ENCODE assay signal across 20 cellular contexts in the genomic region with DNA sequence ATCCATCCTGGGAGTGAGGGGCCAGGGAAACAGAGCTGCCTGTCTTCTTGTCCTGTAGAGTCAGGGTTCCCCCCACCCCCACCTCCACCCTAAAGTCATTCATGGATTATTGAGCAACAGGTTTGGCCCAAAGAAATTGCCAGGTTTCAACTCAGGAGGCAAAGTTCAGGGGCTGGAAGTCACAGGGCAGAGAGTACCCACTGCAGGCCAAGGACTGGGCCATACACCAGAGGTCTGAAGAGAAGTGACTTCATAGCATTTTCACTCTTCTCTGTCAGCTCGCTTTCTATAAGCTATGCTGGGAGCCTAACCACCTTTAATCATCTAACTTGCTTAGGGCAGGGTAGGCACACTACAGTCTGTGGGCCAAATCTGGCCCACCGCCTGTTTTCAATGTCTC. TPM values are rescaled to one million over a fixed set of nuclear protein-coding genes. Genes with fewer than 3 reads are reported as not detected.
DNase-seq lines count a peak whose midpoint lies in the region; ATAC-seq and TF ChIP-seq lines count a peak whose summit lies in the region.
"Had no signal": no experiment of that assay in that cellular context is flagged by ENCODE, and none has a peak within 500 bp of the region (broad histone marks: within the 10 kb centered on the region; RNA-seq: fewer than 3 reads in every experiment).

No MANE protein-coding gene starts in this region.

- no peak overlapping the region for H3K27ac Mint-ChIP-seq in activated CD4-positive, alpha-beta T cell treated with anti-CD3 and anti-CD28 coated beads, Interleukin-2, amount 10 ng/mL, durations not matched to agents 24 days and 14 days
- peak overlapping the region; percentile 82 for H3K27ac Mint-ChIP-seq in CD4-positive, alpha-beta T cell
- no peak overlapping the region for H3K27ac Mint-ChIP-seq in osteocyte (ENCODE audit: unreplicated experiment)
- H3K27ac Mint-ChIP-seq: HFFc6 had no signal

- no peak for ATAC-seq in CD4-positive, alpha-beta T cell (ENCODE audit: poor library complexity)
- ATAC-seq in HG03196 (IDR thresholded peaks at IDR 0.05; ENCODE audit: unreplicated experiment) (no peak), HG03108 (IDR thresholded peaks at IDR 0.05; ENCODE audit: unreplicated experiment) (no peak)
- ATAC-seq: HCT116 had no signal

- POLR2A ChIA-PET in CD4-positive, alpha-beta T cell (lab: Charles Lee) = interaction anchor here (1.6 to 13.8 kb wide), 2 partner anchors 27 to 127 kb away, joined by 5 to 396 read pairs; no protein-coding TSS in a partner anchor

- peak; percentile 51 for DNase-seq in activated CD4-positive, alpha-beta T cell treated with anti-CD3 and anti-CD28 coated beads, Interleukin-2, amount 10 ng/mL, durations not matched to agents 24 days and 14 days
- DNase-seq in activated CD4-positive, alpha-beta T cell treated with anti-CD3 and anti-CD28 coated beads, Interleukin-2, amount 50 U/mL, for 48 hours = no peak
- DNase-seq in CD4-positive, alpha-beta T cell = no peak
- DNase-seq in islet precursor cell (peak; percentile 33), osteocyte (ENCODE audit: extremely low spot score, unreplicated experiment) (peak; percentile 34), cortex of kidney (lab: John Stamatoyannopoulos, UW) (no peak)
- DNase-seq: AML-193; CD4-positive, alpha-beta memory T cell; DMS153; DMS79; GDM1; GOT3; H7; HFFc6 had no signal

- H3K4me1 Mint-ChIP-seq in activated CD4-positive, alpha-beta T cell treated with anti-CD3 and anti-CD28 coated beads, Interleukin-2, amount 10 ng/mL, durations not matched to agents 24 days and 14 days = peaks cover 32% of the 10 kb centered on the region
- peaks cover 50% of the 10 kb centered on the region for H3K4me1 Mint-ChIP-seq in CD4-positive, alpha-beta T cell (ENCODE audit: low read depth)
- H3K4me1 Mint-ChIP-seq in osteocyte (ENCODE audit: unreplicated experiment) = peaks cover 4% of the 10 kb centered on the region

- H3K27me3 Mint-ChIP-seq in activated CD4-positive, alpha-beta T cell treated with anti-CD3 and anti-CD28 coated beads, Interleukin-2, amount 10 ng/mL, durations not matched to agents 24 days and 14 days = no peaks in the 10 kb centered on the region
- H3K27me3 Mint-ChIP-seq in CD4-positive, alpha-beta T cell = no peaks in the 10 kb centered on the region
- peaks cover 12% of the 10 kb centered on the region for H3K27me3 Mint-ChIP-seq in osteocyte (ENCODE audit: unreplicated experiment)
- H3K27me3 Mint-ChIP-seq: CD4-positive, alpha-beta memory T cell had no signal

- TF ChIP-seq CTCF in CD4-positive, alpha-beta T cell (IDR thresholded peaks at IDR 0.05) = no peak
- TF ChIP-seq CTCF in osteocyte (IDR thresholded peaks at IDR 0.05) = no peak

- no peaks in the 10 kb centered on the region for H3K27me3 ChIP-seq in CD4-positive, alpha-beta T cell (ENCODE audit: control insufficient read depth, insufficient read depth, low read length)

- CTCF ChIA-PET in CD4-positive, alpha-beta T cell (lab: Charles Lee) = interaction anchor here (0.6 to 3.9 kb wide), 5 partner anchors 8 to 185 kb away, joined by 3 to 57 read pairs (median 21); no protein-coding TSS in a partner anchor

- no peak overlapping the region for H3K4me3 Mint-ChIP-seq in activated CD4-positive, alpha-beta T cell treated with anti-CD3 and anti-CD28 coated beads, Interleukin-2, amount 10 ng/mL, durations not matched to agents 24 days and 14 days
- no peak overlapping the region for H3K4me3 Mint-ChIP-seq in CD4-positive, alpha-beta T cell
- H3K4me3 Mint-ChIP-seq in osteocyte (ENCODE audit: unreplicated experiment) = no peak overlapping the region
- H3K4me3 Mint-ChIP-seq: HFFc6 had no signal

- peaks cover 6% of the 10 kb centered on the region for H3K9me3 Mint-ChIP-seq in activated CD4-positive, alpha-beta T cell treated with anti-CD3 and anti-CD28 coated beads, Interleukin-2, amount 10 ng/mL, durations not matched to agents 24 days and 14 days
- H3K9me3 Mint-ChIP-seq in CD4-positive, alpha-beta T cell = peaks cover 2% of the 10 kb centered on the region
- peaks cover 9% of the 10 kb centered on the region for H3K9me3 Mint-ChIP-seq in osteocyte (ENCODE audit: unreplicated experiment)

- peaks cover 12% of the 10 kb centered on the region for H3K36me3 Mint-ChIP-seq in activated CD4-positive, alpha-beta T cell treated with anti-CD3 and anti-CD28 coated beads, Interleukin-2, amount 10 ng/mL, durations not matched to agents 24 days and 14 days (ENCODE audit: low read depth)
- peaks cover 11% of the 10 kb centered on the region for H3K36me3 Mint-ChIP-seq in CD4-positive, alpha-beta T cell (ENCODE audit: low read depth)
- no peaks in the 10 kb centered on the region for H3K36me3 Mint-ChIP-seq in osteocyte (ENCODE audit: unreplicated experiment)

- peaks cover 12% of the 10 kb centered on the region for H3K9me3 ChIP-seq in CD4-positive, alpha-beta T cell (ENCODE audit: control insufficient read depth, low read length)

- intact Hi-C loops in activated CD4-positive, alpha-beta T cell treated with anti-CD3 and anti-CD28 coated beads, Interleukin-2, amount 10 ng/mL, durations not matched to agents 24 days and 14 days (cut with micrococcal nuclease) = loop anchor here (2.0 to 10.0 kb wide), 2 partner anchors 21 to 211 kb away; no protein-coding TSS in a partner anchor
- intact Hi-C loops in CD4-positive, alpha-beta T cell (cut with DNase I, micrococcal nuclease) = loop anchor here (2.0 to 10.0 kb wide), 3 partner anchors 23 to 201 kb away; no protein-coding TSS in a partner anchor

- no peak overlapping the region for H3K27ac ChIP-seq in CD4-positive, alpha-beta T cell (ENCODE audit: low read depth, low read length)
- H3K27ac ChIP-seq: 22Rv1, A549, C4-2B had no signal

RNA-seq across cellular contexts. Expression of a gene that starts 50.1 kb away (rescaled TPM):
- total RNA-seq in activated CD4-positive, alpha-beta T cell treated with anti-CD3 and anti-CD28 coated beads, Interleukin-2, amount 10 ng/mL, durations not matched to agents 24 days and 14 days = 4.6 and 5.8 TPM in 2 replicates
- total RNA-seq in CD4-positive, alpha-beta T cell = 1 to 10 TPM; 9.7 to 9.8 TPM
- total RNA-seq in osteocyte = 1.3 and 1.7 TPM in 2 replicates

Comparison
In these comparisons a context has a peak if more than half of its experiments do, and no peak if none do; other contexts are left out.
1. DNase-seq: peak in activated CD4-positive, alpha-beta T cell treated with anti-CD3 and anti-CD28 coated beads, Interleukin-2, amount 10 ng/mL, durations not matched to agents 24 days and 14 days (single experiment), islet precursor cell (single experiment) and osteocyte (single experiment); none in activated CD4-positive, alpha-beta T cell treated with anti-CD3 and anti-CD28 coated beads, Interleukin-2, amount 50 U/mL, for 48 hours (0 of 2), CD4-positive, alpha-beta T cell (0 of 10) and cortex of kidney (single experiment).